ENCODE assay signal across 1 cellular context in genomic region chr7:48114115-48114514, GRCh38.
TF ChIP-seq lines count a peak whose summit lies in the region.

No MANE protein-coding gene starts in this region.

TF ChIP-seq in GM23338, 12 proteins besides CTCF, POLR2A, EP300 and RAD21 (continued from another document):
- TF ChIP-seq ZNF462 (CRISPR knock-in tag; IDR thresholded peaks at IDR 0.05) (no peak), CREB1 (CRISPR knock-in tag; IDR thresholded peaks at IDR 0.05; ENCODE audit: low read depth) (no peak), ETS1 (IDR thresholded peaks at IDR 0.05) (no peak), STAT1 (IDR thresholded peaks at IDR 0.05; ENCODE audit: unreplicated experiment) (no peak), EZH2 (IDR thresholded peaks at IDR 0.05; ENCODE audit: low read depth, unreplicated experiment) (no peak), ZNF114 (CRISPR knock-in tag; IDR thresholded peaks at IDR 0.05) (no peak), REST (IDR thresholded peaks at IDR 0.05; ENCODE audit: unreplicated experiment) (no peak), NANOG (IDR thresholded peaks at IDR 0.05; ENCODE audit: borderline replicate concordance) (no peak), EZH2phosphoT487 (IDR thresholded peaks at IDR 0.05; ENCODE audit: unreplicated experiment) (no peak)
